ENCODE assay signal across 10 cellular contexts in the genomic region with DNA sequence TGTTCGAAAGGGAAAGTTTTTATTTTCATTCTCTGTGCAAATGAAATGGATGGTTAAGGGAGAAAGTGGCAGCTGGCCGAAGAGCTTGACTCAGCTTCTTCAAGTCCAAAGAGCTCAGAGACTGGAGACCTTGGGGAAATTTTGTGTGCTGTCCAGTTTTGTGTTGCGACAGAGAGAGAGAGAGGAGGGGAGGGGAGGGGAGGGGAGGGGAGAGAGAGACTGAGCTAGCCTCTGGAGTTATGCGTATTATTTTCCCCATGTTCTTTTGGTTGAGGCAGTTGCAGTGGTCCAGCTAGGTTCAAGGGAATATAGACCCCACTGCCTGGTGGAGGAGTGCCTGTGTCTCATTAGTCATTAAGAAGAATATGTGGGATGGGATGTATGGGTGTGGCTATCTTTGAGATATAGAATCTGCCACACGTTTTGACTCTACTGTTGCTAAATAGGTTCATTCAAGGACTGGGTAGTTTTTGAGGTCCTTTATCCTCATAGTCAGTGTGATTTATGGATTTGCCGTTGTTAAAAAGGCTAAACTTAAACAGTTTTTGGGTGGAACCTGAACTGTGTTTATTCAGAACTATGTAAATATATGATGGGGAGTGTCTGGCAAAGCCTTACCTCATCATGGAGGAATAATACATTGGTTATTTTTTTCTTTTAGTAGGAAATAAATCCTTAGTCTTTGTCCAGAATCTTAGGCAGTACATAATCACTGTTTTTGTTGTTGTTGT.
DNase-seq lines count a peak whose midpoint lies in the region; ATAC-seq and TF ChIP-seq lines count a peak whose summit lies in the region.
"Had no signal": no experiment of that assay in that cellular context is flagged by ENCODE, and none has a peak within 500 bp of the region (broad histone marks: within the 10 kb centered on the region; RNA-seq: fewer than 3 reads in every experiment).

No MANE protein-coding gene starts in this region.

- ATAC-seq in mucosa of descending colon: peak; percentile 78
- peak; percentile 45 for ATAC-seq in thoracic aorta (ENCODE audit: insufficient number of reproducible peaks, low FRiP score, low read depth)
- no peak for ATAC-seq in GM21360 (IDR thresholded peaks at IDR 0.05; ENCODE audit: unreplicated experiment)

- H3K27me3 ChIP-seq in thoracic aorta (replicated peaks; ENCODE audit: insufficient read depth): no peaks in the 10 kb centered on the region

- TF ChIP-seq CTCF in mucosa of descending colon (IDR thresholded peaks at IDR 0.05): no peak
- no peak for TF ChIP-seq CTCF in thoracic aorta (IDR thresholded peaks at IDR 0.05)

- peaks cover 45% of the 10 kb centered on the region for H3K4me1 ChIP-seq in mucosa of descending colon (ENCODE audit: low read depth)
- H3K4me1 ChIP-seq in thoracic aorta (ENCODE audit: control insufficient read depth in 1 of 2, low read depth in 2 of 2): peaks cover 41 to 80% of the 10 kb centered on the region in 2 donors

- no peaks in the 10 kb centered on the region for H3K27me3 Mint-ChIP-seq in dendritic cell treated with granulocyte-macrophage colony-stimulating factor and Interleukin-4, amounts not matched to agents 40 ng/mL and 50 ng/mL, for 4 days

- intact Hi-C loops in dendritic cell treated with granulocyte-macrophage colony-stimulating factor and Interleukin-4, amounts not matched to agents 40 ng/mL and 50 ng/mL, for 4 days (cut with micrococcal nuclease): loop anchor here (5.0 kb wide), 1 partner anchor 43 kb away; no protein-coding TSS in a partner anchor
- intact Hi-C loops in mucosa of descending colon (cut with DNase I, micrococcal nuclease): no loop called here

- H3K9me3 Mint-ChIP-seq in dendritic cell treated with granulocyte-macrophage colony-stimulating factor and Interleukin-4, amounts not matched to agents 40 ng/mL and 50 ng/mL, for 4 days: no peaks in the 10 kb centered on the region
- H3K9me3 Mint-ChIP-seq: nephron progenitor cell; T-helper 1 cell treated with Interleukin-12 subunit alpha and Interleukin-12 subunit beta and Interleukin-4 antibody, amounts not matched to agents 30 μg/mL and 1 μg/mL, for 36 hours had no signal

- no peak overlapping the region for H3K4me3 Mint-ChIP-seq in dendritic cell treated with granulocyte-macrophage colony-stimulating factor and Interleukin-4, amounts not matched to agents 40 ng/mL and 50 ng/mL, for 4 days
- H3K4me3 Mint-ChIP-seq: nephron progenitor cell; T-helper 1 cell treated with Interleukin-12 subunit alpha and Interleukin-12 subunit beta and Interleukin-4 antibody, amounts not matched to agents 30 μg/mL and 1 μg/mL, for 36 hours had no signal

- H3K4me3 ChIP-seq in mucosa of descending colon (no peak overlapping the region), thoracic aorta (peak overlapping the region; percentile 34)

- peak overlapping the region; percentile 58 to 84 for H3K27ac ChIP-seq in thoracic aorta

- H3K9me3 ChIP-seq in mucosa of descending colon (no peaks in the 10 kb centered on the region), thoracic aorta (no peaks in the 10 kb centered on the region)

- H3K36me3 ChIP-seq in mucosa of descending colon (ENCODE audit: low read depth) (no peaks in the 10 kb centered on the region), thoracic aorta (no peaks in the 10 kb centered on the region)

- H3K27ac Mint-ChIP-seq in dendritic cell treated with granulocyte-macrophage colony-stimulating factor and Interleukin-4, amounts not matched to agents 40 ng/mL and 50 ng/mL, for 4 days: peak overlapping the region; percentile 39
- H3K27ac Mint-ChIP-seq: nephron progenitor cell; T-helper 1 cell treated with Interleukin-12 subunit alpha and Interleukin-12 subunit beta and Interleukin-4 antibody, amounts not matched to agents 30 μg/mL and 1 μg/mL, for 36 hours had no signal

- DNase-seq in MV-4-11 (lab: John Stamatoyannopoulos, UW) (peak; percentile 21), mucosa of descending colon (no peak), thoracic aorta (ENCODE audit: low spot score) (peak; percentile 34), SIG-M5 treated with dmso at 0.1 percent for 504 hours (lab: John Stamatoyannopoulos, UW; ENCODE audit: unreplicated experiment) (no peak), NCI-H2227 treated with DMSO at 0.1 percent for 48 hours (lab: John Stamatoyannopoulos, UW) (no peak), retina (no peak)
- DNase-seq: nephron progenitor cell had no signal

- no peaks in the 10 kb centered on the region for H3K36me3 Mint-ChIP-seq in dendritic cell treated with granulocyte-macrophage colony-stimulating factor and Interleukin-4, amounts not matched to agents 40 ng/mL and 50 ng/mL, for 4 days (ENCODE audit: low read depth)

- peaks cover 79% of the 10 kb centered on the region for H3K4me1 Mint-ChIP-seq in dendritic cell treated with granulocyte-macrophage colony-stimulating factor and Interleukin-4, amounts not matched to agents 40 ng/mL and 50 ng/mL, for 4 days (ENCODE audit: low read depth)

Comparison
In these comparisons a context has a peak if more than half of its experiments do, and no peak if none do; other contexts are left out.
1. DNase-seq: peak in MV-4-11 (single experiment) and thoracic aorta (single experiment); none in mucosa of descending colon (0 of 3), SIG-M5 treated with dmso at 0.1 percent for 504 hours (single experiment), NCI-H2227 treated with DMSO at 0.1 percent for 48 hours (single experiment) and retina (single experiment).